In the genomic region with DNA sequence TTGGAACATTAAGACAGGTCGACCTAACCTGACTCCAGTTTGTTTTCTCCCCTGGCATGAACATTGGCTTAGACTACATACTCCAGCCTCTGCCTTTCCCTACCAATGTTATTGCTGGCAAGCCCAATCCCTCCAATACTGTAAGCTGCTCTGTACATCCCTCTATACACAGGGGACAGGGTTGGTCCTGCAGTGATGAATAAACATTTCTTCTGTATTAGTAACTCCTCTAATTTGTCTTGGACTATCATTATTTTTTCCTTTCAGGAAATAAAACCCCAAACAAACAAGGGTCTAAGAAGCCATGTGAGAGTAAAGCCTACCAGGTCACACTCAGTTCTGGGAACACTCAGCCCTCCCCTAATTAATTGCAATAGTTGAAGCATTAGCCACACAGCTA, we compare ENCODE assay signal across 20 cellular contexts. TPM values are rescaled to one million over a fixed set of nuclear protein-coding genes. Genes with fewer than 3 reads are reported as not detected.
DNase-seq lines count a peak whose midpoint lies in the region; ATAC-seq and TF ChIP-seq lines count a peak whose summit lies in the region.
"Had no signal": no experiment of that assay in that cellular context is flagged by ENCODE, and none has a peak within 500 bp of the region (broad histone marks: within the 10 kb centered on the region; RNA-seq: fewer than 3 reads in every experiment).

No MANE protein-coding gene starts in this region.

- no peak overlapping the region for H3K27ac ChIP-seq in left ventricle myocardium inferior (replicated peaks)
- H3K27ac ChIP-seq: colonic mucosa, HL-60, vagina had no signal

- ATAC-seq in stimulated activated naive CD8-positive, alpha-beta T cell treated with anti-CD3 and anti-CD28 coated beads, Interleukin-15, Interleukin-2, amounts not matched to agents 100 U/mL and 50 U/mL, for 24 hours = no peak
- no peak for ATAC-seq in HG03354 (IDR thresholded peaks at IDR 0.05; ENCODE audit: poor library complexity, severe bottlenecking, unreplicated experiment)
- ATAC-seq: activated CD8-positive, alpha-beta T cell treated with anti-CD3 and anti-CD28 coated beads for 36 hours had no signal

- peaks cover 67% of the 10 kb centered on the region for H3K27me3 ChIP-seq in left ventricle myocardium inferior (ENCODE audit: low read depth)
- H3K27me3 ChIP-seq: colonic mucosa, vagina had no signal

- TF ChIP-seq CTCF in astrocyte of the spinal cord (IDR thresholded peaks at IDR 0.05; ENCODE audit: low read depth, low read length) (no peak), fibroblast of the aortic adventitia (IDR thresholded peaks at IDR 0.05; ENCODE audit: insufficient read depth, low read length) (no peak), left ventricle myocardium inferior (IDR thresholded peaks at IDR 0.05; ENCODE audit: borderline replicate concordance) (no peak)

- no peaks in the 10 kb centered on the region for H3K36me3 ChIP-seq in left ventricle myocardium inferior
- H3K36me3 ChIP-seq: colonic mucosa, vagina had no signal

- no peaks in the 10 kb centered on the region for H3K4me1 ChIP-seq in left ventricle myocardium inferior
- H3K4me1 ChIP-seq: colonic mucosa had no signal

- in situ Hi-C loops in astrocyte of the spinal cord (cut with HindIII; ENCODE audit: low sequenced_read_pairs) = no loop called here

- DNase-seq in A172 (ENCODE audit: low spot score) (peak; percentile 30), HCEC 1CT (peak; percentile 53), astrocyte of the spinal cord (ENCODE audit: low read depth, low spot score) (peak; percentile 78), fibroblast of the aortic adventitia (ENCODE audit: low read depth) (peak; percentile 88), left ventricle myocardium inferior (no peak), NCI-H526 treated with DMSO at 0.1 percent for 48 hours (lab: John Stamatoyannopoulos, UW) (no peak)
- DNase-seq in stimulated activated naive CD8-positive, alpha-beta T cell treated with anti-CD3 and anti-CD28 coated beads, Interleukin-15, Interleukin-2, amounts not matched to agents 100 U/mL and 50 U/mL, for 24 hours = no peak
- DNase-seq: activated B cell treated with CpG ODN at 0.5 μM for 24 hours; activated CD8-positive, alpha-beta T cell treated with anti-CD3 and anti-CD28 coated beads for 36 hours; activated naive CD4-positive, alpha-beta T cell treated with Interleukin-2 at 50 U/mL for 16 hours; activated T-cell treated with anti-CD3 and anti-CD28 coated beads, Interleukin-2, amount 50 U/mL, for 24 hours; anterior cingulate cortex; colonic mucosa; NCI-H2029; NCI-H524; OCI-M1; stimulated activated CD4-positive, alpha-beta T cell treated with anti-CD3 and anti-CD28 coated beads, Interleukin-12 subunit alpha, Interleukin-12 subunit beta, amount 100 ng/mL, for 4 hours had no signal

- H3K4me3 ChIP-seq in astrocyte of the spinal cord (ENCODE audit: low read depth, low read length) = no peak overlapping the region
- H3K4me3 ChIP-seq in fibroblast of the aortic adventitia (ENCODE audit: low read depth, low read length) = no peak overlapping the region
- no peak overlapping the region for H3K4me3 ChIP-seq in left ventricle myocardium inferior
- H3K4me3 ChIP-seq: colonic mucosa, vagina had no signal

- intact Hi-C loops in left ventricle myocardium inferior (cut with micrococcal nuclease) = no loop called here

- H3K9me3 ChIP-seq in left ventricle myocardium inferior (replicated peaks) = no peaks in the 10 kb centered on the region
- H3K9me3 ChIP-seq: colonic mucosa, vagina had no signal

RNA-seq across cellular contexts. Expression of a gene that starts 35.1 kb away (rescaled TPM):
- total RNA-seq in A172 (2014; rRNA removed; shearing (Covaris generic)) = 38.3 and 53.4 TPM in 2 replicates
- 8.3 and 78.2 TPM in 2 replicates for total RNA-seq in fibroblast of the aortic adventitia (ENCODE audit: low replicate concordance)
- total RNA-seq in left ventricle myocardium inferior = 0.88 TPM

RNA-seq across cellular contexts. Expression of a gene that starts 57.7 kb away (rescaled TPM):
- total RNA-seq in A172 (2014; rRNA removed; shearing (Covaris generic)) = 0.43 and 0.53 TPM in 2 replicates
- total RNA-seq in fibroblast of the aortic adventitia (ENCODE audit: low replicate concordance) (134 and 278 TPM in 2 replicates), left ventricle myocardium inferior (12.9 TPM)
- total RNA-seq: activated B cell treated with CpG ODN at 0.5 μM for 24 hours; activated CD8-positive, alpha-beta T cell treated with anti-CD3 and anti-CD28 coated beads for 36 hours had no signal

Comparison
In these comparisons a context has a peak if more than half of its experiments do, and no peak if none do; other contexts are left out.
1. DNase-seq: peak in A172 (single experiment), HCEC 1CT (single experiment), astrocyte of the spinal cord (single experiment) and fibroblast of the aortic adventitia (single experiment); none in left ventricle myocardium inferior (single experiment), stimulated activated naive CD8-positive, alpha-beta T cell treated with anti-CD3 and anti-CD28 coated beads, Interleukin-15, Interleukin-2, amounts not matched to agents 100 U/mL and 50 U/mL, for 24 hours (single experiment) and NCI-H526 treated with DMSO at 0.1 percent for 48 hours (single experiment).